8 cellular contexts compared by ENCODE assay signal in the genomic region with DNA sequence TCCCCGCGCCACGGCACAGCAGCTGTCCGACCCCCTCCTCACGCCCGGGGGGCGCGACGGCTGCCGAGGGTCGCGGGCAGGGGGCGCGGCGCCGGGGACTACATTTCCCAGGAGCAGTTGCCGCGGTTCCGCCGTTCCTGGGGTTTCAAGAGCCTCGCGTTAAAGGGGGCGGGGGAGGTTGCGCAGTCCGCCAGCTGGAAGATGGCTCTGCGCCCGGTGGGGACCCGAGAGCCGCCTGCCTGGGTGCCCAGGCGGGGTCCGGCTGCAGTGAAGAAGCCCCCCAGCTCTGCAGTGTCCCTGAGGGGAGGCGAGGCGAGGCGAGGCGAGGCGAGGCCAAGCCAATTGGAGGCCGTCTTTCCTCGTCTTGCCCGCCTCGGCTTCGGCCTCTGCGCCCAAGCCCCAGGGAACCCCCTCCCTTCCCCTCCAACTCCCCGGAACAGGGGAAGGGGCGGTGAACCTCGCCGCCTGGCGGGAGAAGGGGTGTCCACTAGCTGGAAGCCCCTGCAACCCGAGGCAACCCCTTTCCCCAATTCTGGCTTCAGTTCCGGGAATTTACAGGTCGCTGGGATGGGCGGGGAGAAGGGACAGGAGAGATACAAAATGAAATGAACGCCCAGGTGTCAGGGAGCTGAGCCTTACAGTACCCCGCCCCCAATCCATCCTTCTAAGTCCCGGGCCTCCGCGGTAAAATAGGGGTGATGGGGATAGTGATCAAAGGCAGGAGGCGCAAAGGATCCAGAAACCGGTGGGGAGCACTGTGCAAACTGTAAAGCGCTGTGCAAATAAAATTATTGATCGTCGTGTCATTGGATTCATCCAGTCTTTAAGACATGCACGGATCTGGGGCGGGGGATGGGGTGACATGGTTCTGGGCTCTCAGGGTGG. TPM values are rescaled to one million over a fixed set of nuclear protein-coding genes. Genes with fewer than 3 reads are reported as not detected.
DNase-seq lines count a peak whose midpoint lies in the region; ATAC-seq and TF ChIP-seq lines count a peak whose summit lies in the region.

No MANE protein-coding gene starts in this region.

- peaks cover 34% of the 10 kb centered on the region for H3K27me3 Mint-ChIP-seq in activated CD4-positive, alpha-beta T cell treated with anti-CD3 and anti-CD28 coated beads for 36 hours
- H3K27me3 Mint-ChIP-seq in activated naive CD8-positive, alpha-beta T cell treated with anti-CD3 and anti-CD28 coated beads for 36 hours, result peaks cover 48% of the 10 kb centered on the region
- peaks cover 7% of the 10 kb centered on the region for H3K27me3 Mint-ChIP-seq in osteocyte (ENCODE audit: unreplicated experiment)

- peak overlapping the region; percentile 74 for H3K4me3 ChIP-seq in left ventricle myocardium inferior

- peaks cover 51% of the 10 kb centered on the region for H3K4me1 ChIP-seq in left ventricle myocardium inferior

- peak overlapping the region; percentile 64 for H3K4me3 Mint-ChIP-seq in activated CD4-positive, alpha-beta T cell treated with anti-CD3 and anti-CD28 coated beads for 36 hours
- peak overlapping the region; percentile 67 for H3K4me3 Mint-ChIP-seq in activated naive CD8-positive, alpha-beta T cell treated with anti-CD3 and anti-CD28 coated beads for 36 hours
- peak overlapping the region; percentile 73 for H3K4me3 Mint-ChIP-seq in osteocyte (ENCODE audit: unreplicated experiment)

- CTCF ChIA-PET in activated CD4-positive, alpha-beta T cell treated with anti-CD3 and anti-CD28 coated beads for 36 hours (lab: Charles Lee), result no interaction called here

- no peaks in the 10 kb centered on the region for H3K27me3 ChIP-seq in left ventricle myocardium inferior (ENCODE audit: low read depth)

- no peaks in the 10 kb centered on the region for H3K36me3 ChIP-seq in left ventricle myocardium inferior

- H3K4me1 Mint-ChIP-seq in activated CD4-positive, alpha-beta T cell treated with anti-CD3 and anti-CD28 coated beads for 36 hours, result peaks cover 36% of the 10 kb centered on the region
- peaks cover 31% of the 10 kb centered on the region for H3K4me1 Mint-ChIP-seq in activated naive CD8-positive, alpha-beta T cell treated with anti-CD3 and anti-CD28 coated beads for 36 hours
- H3K4me1 Mint-ChIP-seq in osteocyte (ENCODE audit: unreplicated experiment), result peaks cover 41% of the 10 kb centered on the region

- no peaks in the 10 kb centered on the region for H3K36me3 Mint-ChIP-seq in activated CD4-positive, alpha-beta T cell treated with anti-CD3 and anti-CD28 coated beads for 36 hours (ENCODE audit: low read depth)
- no peaks in the 10 kb centered on the region for H3K36me3 Mint-ChIP-seq in activated naive CD8-positive, alpha-beta T cell treated with anti-CD3 and anti-CD28 coated beads for 36 hours
- no peaks in the 10 kb centered on the region for H3K36me3 Mint-ChIP-seq in osteocyte (ENCODE audit: unreplicated experiment)

- POLR2A ChIA-PET in activated CD4-positive, alpha-beta T cell treated with anti-CD3 and anti-CD28 coated beads for 36 hours (lab: Charles Lee), result no interaction called here

- TF ChIP-seq CTCF in left ventricle myocardium inferior (IDR thresholded peaks at IDR 0.05; ENCODE audit: borderline replicate concordance) (no peak), osteocyte (IDR thresholded peaks at IDR 0.05) (no peak)

- peak overlapping the region; percentile 54 for H3K27ac ChIP-seq in left ventricle myocardium inferior (replicated peaks)

- DNase-seq in activated CD4-positive, alpha-beta T cell treated with anti-CD3 and anti-CD28 coated beads for 36 hours, result peak; percentile 60
- DNase-seq in activated CD4-positive, alpha-beta T cell treated with anti-CD3 and anti-CD28 coated beads for 1 hour, result no peak
- DNase-seq in NCI-H1930 (lab: John Stamatoyannopoulos, UW), result peak; percentile 73 to 76
- peak; percentile 31 for DNase-seq in activated naive CD8-positive, alpha-beta T cell treated with anti-CD3 and anti-CD28 coated beads for 36 hours
- DNase-seq in left ventricle myocardium inferior, result peak; percentile 70
- no peak for DNase-seq in osteocyte (ENCODE audit: extremely low spot score, unreplicated experiment)
- DNase-seq in amniotic stem cell (lab: John Stamatoyannopoulos, UW), result no peak

- H3K9me3 Mint-ChIP-seq in activated CD4-positive, alpha-beta T cell treated with anti-CD3 and anti-CD28 coated beads for 36 hours (ENCODE audit: low read depth), result no peaks in the 10 kb centered on the region
- no peaks in the 10 kb centered on the region for H3K9me3 Mint-ChIP-seq in activated naive CD8-positive, alpha-beta T cell treated with anti-CD3 and anti-CD28 coated beads for 36 hours
- no peaks in the 10 kb centered on the region for H3K9me3 Mint-ChIP-seq in osteocyte (ENCODE audit: unreplicated experiment)

- no peak for TF ChIP-seq POLR2A in GM18505 (IDR thresholded peaks at IDR 0.05; ENCODE audit: borderline replicate concordance, extremely low read depth, insufficient read depth, insufficient read length)

- intact Hi-C loops in activated CD4-positive, alpha-beta T cell treated with anti-CD3 and anti-CD28 coated beads for 36 hours (cut with DNase I, micrococcal nuclease), result loop anchor here in 1 of 2 experiments (5.0 to 10.0 kb wide), 2 partner anchors 558 to 595 kb away; partner anchors contain the start of gene RAC2
- intact Hi-C loops in left ventricle myocardium inferior (cut with micrococcal nuclease), result no loop called here

- ATAC-seq in activated CD4-positive, alpha-beta T cell treated with anti-CD3 and anti-CD28 coated beads for 36 hours, result peak; percentile 32
- no peak for ATAC-seq in GM18505 (IDR thresholded peaks at IDR 0.05; ENCODE audit: unreplicated experiment)

- H3K27ac Mint-ChIP-seq in activated CD4-positive, alpha-beta T cell treated with anti-CD3 and anti-CD28 coated beads for 36 hours, result no peak overlapping the region
- H3K27ac Mint-ChIP-seq in activated naive CD8-positive, alpha-beta T cell treated with anti-CD3 and anti-CD28 coated beads for 36 hours, result no peak overlapping the region
- H3K27ac Mint-ChIP-seq in osteocyte (ENCODE audit: unreplicated experiment), result peak overlapping the region; percentile 59

- no peaks in the 10 kb centered on the region for H3K9me3 ChIP-seq in left ventricle myocardium inferior (replicated peaks)

RNA-seq across cellular contexts. Expression of gene GCAT, which starts 5.2 kb away (rescaled TPM):
- 10 to 100 TPM; 21.3 to 22.4 TPM for total RNA-seq in activated CD4-positive, alpha-beta T cell treated with anti-CD3 and anti-CD28 coated beads for 36 hours
- total RNA-seq in activated naive CD8-positive, alpha-beta T cell treated with anti-CD3 and anti-CD28 coated beads for 36 hours, result 10 to 100 TPM; 11.6 to 12.9 TPM
- total RNA-seq in left ventricle myocardium inferior (42.7 TPM), osteocyte (33.4 and 38.0 TPM in 2 replicates)

RNA-seq across cellular contexts. Expression of gene GALR3, which starts 20.6 kb away (rescaled TPM):
- under 1 TPM in 1 of 2 experiments, not detected in 1; 0.21 TPM for total RNA-seq in activated CD4-positive, alpha-beta T cell treated with anti-CD3 and anti-CD28 coated beads for 36 hours
- total RNA-seq in activated naive CD8-positive, alpha-beta T cell treated with anti-CD3 and anti-CD28 coated beads for 36 hours, result not detected
- not detected for total RNA-seq in left ventricle myocardium inferior
- 0.48 and 0.63 TPM in 2 replicates for total RNA-seq in osteocyte

RNA-seq across cellular contexts. Expression of gene ANKRD54, which starts 41.6 kb away (rescaled TPM):
- 10 to 100 TPM; 18.6 to 20.1 TPM for total RNA-seq in activated CD4-positive, alpha-beta T cell treated with anti-CD3 and anti-CD28 coated beads for 36 hours
- 10 to 100 TPM; 20.2 to 21.9 TPM for total RNA-seq in activated naive CD8-positive, alpha-beta T cell treated with anti-CD3 and anti-CD28 coated beads for 36 hours
- total RNA-seq in left ventricle myocardium inferior (19.4 TPM), osteocyte (18.1 and 20.4 TPM in 2 replicates)

RNA-seq across cellular contexts. Expression of gene EIF3L, which starts 46.7 kb away (rescaled TPM):
- total RNA-seq in activated CD4-positive, alpha-beta T cell treated with anti-CD3 and anti-CD28 coated beads for 36 hours, result 100 to 1,000 TPM; 632 to 670 TPM
- total RNA-seq in activated naive CD8-positive, alpha-beta T cell treated with anti-CD3 and anti-CD28 coated beads for 36 hours, result 100 to 1,000 TPM; 656 to 671 TPM
- total RNA-seq in left ventricle myocardium inferior (379 TPM), osteocyte (435 and 452 TPM in 2 replicates)

Comparison
In these comparisons a context has a peak if more than half of its experiments do, and no peak if none do; other contexts are left out.
1. DNase-seq: peak in activated CD4-positive, alpha-beta T cell treated with anti-CD3 and anti-CD28 coated beads for 36 hours (single experiment), NCI-H1930 (2 of 2), activated naive CD8-positive, alpha-beta T cell treated with anti-CD3 and anti-CD28 coated beads for 36 hours (single experiment) and left ventricle myocardium inferior (single experiment); none in activated CD4-positive, alpha-beta T cell treated with anti-CD3 and anti-CD28 coated beads for 1 hour (single experiment), osteocyte (single experiment) and amniotic stem cell (single experiment).
2. Peak in every context shown above with its lines, with median percentiles within 50 percentile points of each other: H3K4me3 Mint-ChIP-seq.